In genomic region chr11:73598719-73599379, GRCh38 we compare ENCODE assay signal across 8 cellular contexts. TPM values are rescaled to one million over a fixed set of nuclear protein-coding genes. Genes with fewer than 3 reads are reported as not detected.
A peak's percentile ranks its signal among the peaks of the same experiment; 100 is the strongest.
DNase-seq lines count a peak whose midpoint lies in the region; ATAC-seq and TF ChIP-seq lines count a peak whose summit lies in the region.

No MANE protein-coding gene starts in this region.

- peaks cover 25% of the 10 kb centered on the region for H3K79me2 ChIP-seq in fibroblast of lung (ENCODE audit: control insufficient read depth, insufficient read depth, low read length)

- H3K4me1 ChIP-seq in heart right ventricle (peaks cover 4 to 30% (median 21%) of the 10 kb centered on the region in 9 donors), fibroblast of lung (ENCODE audit: control insufficient read depth, extremely low read depth, insufficient read depth, low read length) (peaks cover 4% of the 10 kb centered on the region), skeletal muscle tissue (ENCODE audit: control insufficient read depth in 3 of 3, insufficient read depth in 3 of 3, low read length in 3 of 3) (peaks cover 14 to 15% (median 14%) of the 10 kb centered on the region in 3 donors)

- TF ChIP-seq CTCF in heart right ventricle (IDR thresholded peaks at IDR 0.05) (no peak), RWPE1 (conservative IDR thresholded peaks at IDR 0.05; ENCODE audit: low read depth) (no peak), fibroblast of lung (conservative IDR thresholded peaks at IDR 0.05 in 1 of 2, IDR thresholded peaks at IDR 0.05 in 1 of 2; ENCODE audit: low read depth in 1 of 2, low read length in 2 of 2) (no peak)

- CTCF ChIA-PET in RWPE1 (lab: Yijun Ruan, JAX) = interaction anchor here (0.7 to 1.3 kb wide), 2 partner anchors 120 to 140 kb away, joined by 3 to 4 read pairs; no protein-coding TSS in a partner anchor

- H3K9me3 ChIP-seq in heart right ventricle (no peaks in the 10 kb centered on the region), fibroblast of lung (ENCODE audit: control insufficient read depth, insufficient read depth, low read depth, low read length) (no peaks in the 10 kb centered on the region), skeletal muscle tissue (ENCODE audit: control insufficient read depth in 3 of 3, low read length in 3 of 3) (no peaks in the 10 kb centered on the region)

- no peak for ATAC-seq in heart right ventricle
- no peak for ATAC-seq in Right ventricle myocardium superior (ENCODE audit: poor library complexity)

- H3K27ac ChIP-seq in heart right ventricle (peak overlapping the region; percentile 77 to 95 (median 86)), RWPE1 (peak overlapping the region; percentile 83), fibroblast of lung (ENCODE audit: insufficient read depth, low read length) (peak overlapping the region; percentile 66), skeletal muscle tissue (ENCODE audit: low read depth, low read length) (peak overlapping the region; percentile 72)

- intact Hi-C loops in heart right ventricle (cut with DNase I) = loop anchor here in 2 of 10 donors (5.0 to 10.0 kb wide), 5 partner anchors 47 to 197 kb away; no protein-coding TSS in a partner anchor
- intact Hi-C loops in Right ventricle myocardium superior (cut with DNase I) = loop anchor here (10.0 kb wide), 1 partner anchor 114 kb away; no protein-coding TSS in a partner anchor

- no peaks in the 10 kb centered on the region for H3K27me3 ChIP-seq in heart right ventricle
- H3K27me3 ChIP-seq in fibroblast of lung (ENCODE audit: control insufficient read depth, insufficient read depth, low read length) = no peaks in the 10 kb centered on the region
- no peaks in the 10 kb centered on the region for H3K27me3 ChIP-seq in skeletal muscle tissue (ENCODE audit: control insufficient read depth in 3 of 3, insufficient read depth in 3 of 3, low read length in 3 of 3)

- no peaks in the 10 kb centered on the region for H4K20me1 ChIP-seq in fibroblast of lung (ENCODE audit: control insufficient read depth, extremely low read depth, insufficient read depth, low read length)

- peak overlapping the region; percentile 59 for H3K4me2 ChIP-seq in fibroblast of lung (ENCODE audit: extremely low read depth, insufficient read depth, low read length)

- no peak for DNase-seq in heart right ventricle
- DNase-seq in Right ventricle myocardium superior = no peak
- DNase-seq in RWPE1 (ENCODE audit: low spot score) = peak; percentile 17
- no peak for DNase-seq in fibroblast of lung (ENCODE audit: low read depth in 2 of 2)
- no peak for DNase-seq in NCI-H774 (lab: John Stamatoyannopoulos, UW)
- DNase-seq in COR-L47 (lab: John Stamatoyannopoulos, UW) = no peak
- no peak for DNase-seq in cerebellar cortex (ENCODE audit: low spot score)

- H3K9ac ChIP-seq in fibroblast of lung (ENCODE audit: insufficient read depth, low read length) (peak overlapping the region; percentile 41), skeletal muscle tissue (ENCODE audit: low read depth in 1 of 3, low read length in 3 of 3) (peak overlapping the region; percentile 69 to 89 (median 81))

- WGBS in heart right ventricle, 2 donors = 34 to 38% methylated on average over 20 of the region's 20 CpGs

- POLR2A ChIA-PET in RWPE1 (lab: Yijun Ruan, JAX; ENCODE audit: low non-redundant PET) = interaction anchor here (0.6 kb wide), 1 partner anchor 200 kb away, joined by 10 read pairs; no protein-coding TSS in a partner anchor

- peak overlapping the region; percentile 97 for H2AFZ ChIP-seq in fibroblast of lung (ENCODE audit: low read length)

- H3K36me3 ChIP-seq in heart right ventricle = no peaks in the 10 kb centered on the region
- H3K36me3 ChIP-seq in fibroblast of lung (ENCODE audit: control insufficient read depth, insufficient read depth, low read length) = no peaks in the 10 kb centered on the region
- no peaks in the 10 kb centered on the region for H3K36me3 ChIP-seq in skeletal muscle tissue (ENCODE audit: control insufficient read depth in 3 of 3, insufficient read depth in 3 of 3, low read length in 3 of 3)

- H3K4me3 ChIP-seq in heart right ventricle = peak overlapping the region; percentile 73 to 100 (median 87)
- H3K4me3 ChIP-seq in fibroblast of lung (replicated peaks in 1 of 4; ENCODE audit: control extremely low read depth in 1 of 4, insufficient read depth in 1 of 4, low read depth in 3 of 4, low read length in 4 of 4) = peak overlapping the region; percentile 28 to 87 (median 67)
- H3K4me3 ChIP-seq in skeletal muscle tissue (ENCODE audit: low read length in 3 of 3) = peak overlapping the region; percentile 96 to 98 (median 98)

RNA-seq across cellular contexts. Expression of gene FAM168A, which starts 0.9 kb away (rescaled TPM):
- total RNA-seq in heart right ventricle = 10 to 100 TPM; 26.7 to 37.1 (median 33.2) TPM
- polyA plus RNA-seq in heart right ventricle = 1 to 10 TPM; 7.9 to 9.1 TPM
- total RNA-seq in Right ventricle myocardium superior = 25.6 TPM
- total RNA-seq in fibroblast of lung = 15.4 and 23.8 TPM in 2 replicates
- polyA plus RNA-seq in fibroblast of lung = 16.3 and 17.8 TPM in 2 replicates
- 18.8 and 25.2 TPM in 2 replicates for polyA plus RNA-seq in fibroblast of lung (2012)
- 58.6 and 75.4 TPM in 2 replicates for polyA minus RNA-seq in fibroblast of lung (ENCODE audit: low replicate concordance)
- total RNA-seq in skeletal muscle tissue = 13.0 TPM

RNA-seq across cellular contexts. Expression of gene PLEKHB1, which starts 47.5 kb away (rescaled TPM):
- total RNA-seq in heart right ventricle (10 to 100 TPM in 8 of 10 donors, 1 to 10 TPM in 2; 6.5 to 44.8 (median 18.8) TPM), Right ventricle myocardium superior (13.7 TPM), fibroblast of lung (0.77 and 2.5 TPM in 2 replicates), skeletal muscle tissue (1.0 TPM)
- polyA plus RNA-seq in heart right ventricle (10 to 100 TPM in 1 of 2 donors, under 1 TPM in 1; 0.71 to 11.8 TPM), fibroblast of lung (0.37 and 0.41 TPM in 2 replicates)
- polyA plus RNA-seq in fibroblast of lung (2012) = 0.39 and 0.59 TPM in 2 replicates
- polyA minus RNA-seq in fibroblast of lung (ENCODE audit: low replicate concordance) = 1.1 TPM in 1 of 2 replicates, not detected in the other
